ENCODE assay signal across 1 cellular context in genomic region chrX:11792461-11793421, GRCh38.
TF ChIP-seq lines count a peak whose summit lies in the region.

No MANE protein-coding gene starts in this region.

TF ChIP-seq in HEK293, 187 proteins besides CTCF, POLR2A, EP300 and RAD21 (continued from another document and continues in another):
- TF ChIP-seq REST (tag by site-specific recombination; IDR thresholded peaks at IDR 0.05) (no peak), HOXA7 (CRISPR knock-in tag; IDR thresholded peaks at IDR 0.05; ENCODE audit: borderline replicate concordance) (no peak), ELK4 (IDR thresholded peaks at IDR 0.05; ENCODE audit: borderline replicate concordance, low read depth, low read length) (no peak), ZNF830 (tag by site-specific recombination; IDR thresholded peaks at IDR 0.05; ENCODE audit: low read depth) (no peak), ZNF580 (tag by site-specific recombination; IDR thresholded peaks at IDR 0.05) (no peak), ZNF155 (tag by site-specific recombination; IDR thresholded peaks at IDR 0.05) (no peak), MEIS1 (CRISPR knock-in tag; IDR thresholded peaks at IDR 0.05; ENCODE audit: borderline replicate concordance) (no peak), ZNF10 (tag by site-specific recombination; IDR thresholded peaks at IDR 0.05) (0 out of 2 replicates have a peak, but pooled peaks have one; percentile 26), IKZF3 (tag by site-specific recombination; IDR thresholded peaks at IDR 0.05) (no peak), ZNF707 (tag by site-specific recombination; IDR thresholded peaks at IDR 0.05) (no peak), MZF1 (tag by site-specific recombination; IDR thresholded peaks at IDR 0.05; ENCODE audit: borderline replicate concordance) (no peak), ZNF660 (tag by site-specific recombination; IDR thresholded peaks at IDR 0.05) (0 out of 2 replicates have a peak, but pooled peaks have one; percentile 24), ZNF558 (tag by site-specific recombination; IDR thresholded peaks at IDR 0.05) (no peak), ZNF426 (tag by site-specific recombination; IDR thresholded peaks at IDR 0.05) (no peak), ATF2 (tag by site-specific recombination; IDR thresholded peaks at IDR 0.05; ENCODE audit: low read depth) (peak; percentile 66; the same call in 1 of the 2 replicates), ZNF473 (tag by site-specific recombination; IDR thresholded peaks at IDR 0.05) (no peak), ZNF112 (tag by site-specific recombination; IDR thresholded peaks at IDR 0.05) (no peak), ZNF776 (tag by site-specific recombination; IDR thresholded peaks at IDR 0.05; ENCODE audit: borderline replicate concordance) (no peak), ZBTB17 (tag by site-specific recombination; IDR thresholded peaks at IDR 0.05) (0 out of 2 replicates have a peak, but pooled peaks have one; percentile 21), YY1 (tag by site-specific recombination; IDR thresholded peaks at IDR 0.05) (no peak), ZNF670 (tag by site-specific recombination; IDR thresholded peaks at IDR 0.05; ENCODE audit: low read depth) (no peak), OSR2 (tag by site-specific recombination; IDR thresholded peaks at IDR 0.05) (no peak), ZFP3 (tag by site-specific recombination; IDR thresholded peaks at IDR 0.05; ENCODE audit: low read depth) (no peak), ZNF629 (tag by site-specific recombination; IDR thresholded peaks at IDR 0.05) (peak; percentile 79), ZNF324 (tag by site-specific recombination; IDR thresholded peaks at IDR 0.05) (no peak), ZNF114 (tag by site-specific recombination; IDR thresholded peaks at IDR 0.05) (no peak), ZNF223 (tag by site-specific recombination; IDR thresholded peaks at IDR 0.05) (no peak), ZNF791 (tag by site-specific recombination; IDR thresholded peaks at IDR 0.05) (no peak), ZNF501 (tag by site-specific recombination; IDR thresholded peaks at IDR 0.05) (no peak), ZBTB1 (tag by site-specific recombination; IDR thresholded peaks at IDR 0.05) (no peak), ZNF561 (tag by site-specific recombination; IDR thresholded peaks at IDR 0.05; ENCODE audit: borderline replicate concordance) (peak; percentile 73), ZXDB (tag by site-specific recombination; IDR thresholded peaks at IDR 0.05) (0 out of 2 replicates have a peak, but pooled peaks have one; percentile 59), ZNF140 (tag by site-specific recombination; IDR thresholded peaks at IDR 0.05) (no peak)
- TF ChIP-seq, protein P1, sequence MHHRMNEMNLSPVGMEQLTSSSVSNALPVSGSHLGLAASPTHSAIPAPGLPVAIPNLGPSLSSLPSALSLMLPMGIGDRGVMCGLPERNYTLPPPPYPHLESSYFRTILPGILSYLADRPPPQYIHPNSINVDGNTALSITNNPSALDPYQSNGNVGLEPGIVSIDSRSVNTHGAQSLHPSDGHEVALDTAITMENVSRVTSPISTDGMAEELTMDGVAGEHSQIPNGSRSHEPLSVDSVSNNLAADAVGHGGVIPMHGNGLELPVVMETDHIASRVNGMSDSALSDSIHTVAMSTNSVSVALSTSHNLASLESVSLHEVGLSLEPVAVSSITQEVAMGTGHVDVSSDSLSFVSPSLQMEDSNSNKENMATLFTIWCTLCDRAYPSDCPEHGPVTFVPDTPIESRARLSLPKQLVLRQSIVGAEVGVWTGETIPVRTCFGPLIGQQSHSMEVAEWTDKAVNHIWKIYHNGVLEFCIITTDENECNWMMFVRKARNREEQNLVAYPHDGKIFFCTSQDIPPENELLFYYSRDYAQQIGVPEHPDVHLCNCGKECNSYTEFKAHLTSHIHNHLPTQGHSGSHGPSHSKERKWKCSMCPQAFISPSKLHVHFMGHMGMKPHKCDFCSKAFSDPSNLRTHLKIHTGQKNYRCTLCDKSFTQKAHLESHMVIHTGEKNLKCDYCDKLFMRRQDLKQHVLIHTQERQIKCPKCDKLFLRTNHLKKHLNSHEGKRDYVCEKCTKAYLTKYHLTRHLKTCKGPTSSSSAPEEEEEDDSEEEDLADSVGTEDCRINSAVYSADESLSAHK (tag by site-specific recombination; IDR thresholded peaks at IDR 0.05), result peak; percentile 57; the same call in 1 of the 2 replicates
- TF ChIP-seq, protein P2, sequence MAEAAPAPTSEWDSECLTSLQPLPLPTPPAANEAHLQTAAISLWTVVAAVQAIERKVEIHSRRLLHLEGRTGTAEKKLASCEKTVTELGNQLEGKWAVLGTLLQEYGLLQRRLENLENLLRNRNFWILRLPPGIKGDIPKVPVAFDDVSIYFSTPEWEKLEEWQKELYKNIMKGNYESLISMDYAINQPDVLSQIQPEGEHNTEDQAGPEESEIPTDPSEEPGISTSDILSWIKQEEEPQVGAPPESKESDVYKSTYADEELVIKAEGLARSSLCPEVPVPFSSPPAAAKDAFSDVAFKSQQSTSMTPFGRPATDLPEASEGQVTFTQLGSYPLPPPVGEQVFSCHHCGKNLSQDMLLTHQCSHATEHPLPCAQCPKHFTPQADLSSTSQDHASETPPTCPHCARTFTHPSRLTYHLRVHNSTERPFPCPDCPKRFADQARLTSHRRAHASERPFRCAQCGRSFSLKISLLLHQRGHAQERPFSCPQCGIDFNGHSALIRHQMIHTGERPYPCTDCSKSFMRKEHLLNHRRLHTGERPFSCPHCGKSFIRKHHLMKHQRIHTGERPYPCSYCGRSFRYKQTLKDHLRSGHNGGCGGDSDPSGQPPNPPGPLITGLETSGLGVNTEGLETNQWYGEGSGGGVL (tag by site-specific recombination; IDR thresholded peaks at IDR 0.05), result 0 out of 2 replicates have a peak, but pooled peaks have one; percentile 11
- TF ChIP-seq, protein P3, sequence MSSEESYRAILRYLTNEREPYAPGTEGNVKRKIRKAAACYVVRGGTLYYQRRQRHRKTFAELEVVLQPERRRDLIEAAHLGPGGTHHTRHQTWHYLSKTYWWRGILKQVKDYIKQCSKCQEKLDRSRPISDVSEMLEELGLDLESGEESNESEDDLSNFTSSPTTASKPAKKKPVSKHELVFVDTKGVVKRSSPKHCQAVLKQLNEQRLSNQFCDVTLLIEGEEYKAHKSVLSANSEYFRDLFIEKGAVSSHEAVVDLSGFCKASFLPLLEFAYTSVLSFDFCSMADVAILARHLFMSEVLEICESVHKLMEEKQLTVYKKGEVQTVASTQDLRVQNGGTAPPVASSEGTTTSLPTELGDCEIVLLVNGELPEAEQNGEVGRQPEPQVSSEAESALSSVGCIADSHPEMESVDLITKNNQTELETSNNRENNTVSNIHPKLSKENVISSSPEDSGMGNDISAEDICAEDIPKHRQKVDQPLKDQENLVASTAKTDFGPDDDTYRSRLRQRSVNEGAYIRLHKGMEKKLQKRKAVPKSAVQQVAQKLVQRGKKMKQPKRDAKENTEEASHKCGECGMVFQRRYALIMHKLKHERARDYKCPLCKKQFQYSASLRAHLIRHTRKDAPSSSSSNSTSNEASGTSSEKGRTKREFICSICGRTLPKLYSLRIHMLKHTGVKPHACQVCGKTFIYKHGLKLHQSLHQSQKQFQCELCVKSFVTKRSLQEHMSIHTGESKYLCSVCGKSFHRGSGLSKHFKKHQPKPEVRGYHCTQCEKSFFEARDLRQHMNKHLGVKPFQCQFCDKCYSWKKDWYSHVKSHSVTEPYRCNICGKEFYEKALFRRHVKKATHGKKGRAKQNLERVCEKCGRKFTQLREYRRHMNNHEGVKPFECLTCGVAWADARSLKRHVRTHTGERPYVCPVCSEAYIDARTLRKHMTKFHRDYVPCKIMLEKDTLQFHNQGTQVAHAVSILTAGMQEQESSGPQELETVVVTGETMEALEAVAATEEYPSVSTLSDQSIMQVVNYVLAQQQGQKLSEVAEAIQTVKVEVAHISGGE (tag by site-specific recombination; conservative IDR thresholded peaks at IDR 0.05; ENCODE audit: low read depth), result 0 out of 2 replicates have a peak, but pooled peaks have one; percentile 9
- TF ChIP-seq, protein P4, sequence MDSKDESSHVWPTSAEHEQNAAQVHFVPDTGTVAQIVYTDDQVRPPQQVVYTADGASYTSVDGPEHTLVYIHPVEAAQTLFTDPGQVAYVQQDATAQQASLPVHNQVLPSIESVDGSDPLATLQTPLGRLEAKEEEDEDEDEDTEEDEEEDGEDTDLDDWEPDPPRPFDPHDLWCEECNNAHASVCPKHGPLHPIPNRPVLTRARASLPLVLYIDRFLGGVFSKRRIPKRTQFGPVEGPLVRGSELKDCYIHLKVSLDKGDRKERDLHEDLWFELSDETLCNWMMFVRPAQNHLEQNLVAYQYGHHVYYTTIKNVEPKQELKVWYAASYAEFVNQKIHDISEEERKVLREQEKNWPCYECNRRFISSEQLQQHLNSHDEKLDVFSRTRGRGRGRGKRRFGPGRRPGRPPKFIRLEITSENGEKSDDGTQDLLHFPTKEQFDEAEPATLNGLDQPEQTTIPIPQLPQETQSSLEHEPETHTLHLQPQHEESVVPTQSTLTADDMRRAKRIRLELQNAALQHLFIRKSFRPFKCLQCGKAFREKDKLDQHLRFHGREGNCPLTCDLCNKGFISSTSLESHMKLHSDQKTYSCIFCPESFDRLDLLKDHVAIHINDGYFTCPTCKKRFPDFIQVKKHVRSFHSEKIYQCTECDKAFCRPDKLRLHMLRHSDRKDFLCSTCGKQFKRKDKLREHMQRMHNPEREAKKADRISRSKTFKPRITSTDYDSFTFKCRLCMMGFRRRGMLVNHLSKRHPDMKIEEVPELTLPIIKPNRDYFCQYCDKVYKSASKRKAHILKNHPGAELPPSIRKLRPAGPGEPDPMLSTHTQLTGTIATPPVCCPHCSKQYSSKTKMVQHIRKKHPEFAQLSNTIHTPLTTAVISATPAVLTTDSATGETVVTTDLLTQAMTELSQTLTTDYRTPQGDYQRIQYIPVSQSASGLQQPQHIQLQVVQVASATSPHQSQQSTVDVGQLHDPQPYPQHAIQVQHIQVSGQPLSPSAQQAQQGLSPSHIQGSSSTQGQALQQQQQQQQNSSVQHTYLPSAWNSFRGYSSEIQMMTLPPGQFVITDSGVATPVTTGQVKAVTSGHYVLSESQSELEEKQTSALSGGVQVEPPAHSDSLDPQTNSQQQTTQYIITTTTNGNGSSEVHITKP (tag by site-specific recombination; IDR thresholded peaks at IDR 0.05), result no peak
